Comparison of ENCODE assay signal across 12 cellular contexts in the genomic region with DNA sequence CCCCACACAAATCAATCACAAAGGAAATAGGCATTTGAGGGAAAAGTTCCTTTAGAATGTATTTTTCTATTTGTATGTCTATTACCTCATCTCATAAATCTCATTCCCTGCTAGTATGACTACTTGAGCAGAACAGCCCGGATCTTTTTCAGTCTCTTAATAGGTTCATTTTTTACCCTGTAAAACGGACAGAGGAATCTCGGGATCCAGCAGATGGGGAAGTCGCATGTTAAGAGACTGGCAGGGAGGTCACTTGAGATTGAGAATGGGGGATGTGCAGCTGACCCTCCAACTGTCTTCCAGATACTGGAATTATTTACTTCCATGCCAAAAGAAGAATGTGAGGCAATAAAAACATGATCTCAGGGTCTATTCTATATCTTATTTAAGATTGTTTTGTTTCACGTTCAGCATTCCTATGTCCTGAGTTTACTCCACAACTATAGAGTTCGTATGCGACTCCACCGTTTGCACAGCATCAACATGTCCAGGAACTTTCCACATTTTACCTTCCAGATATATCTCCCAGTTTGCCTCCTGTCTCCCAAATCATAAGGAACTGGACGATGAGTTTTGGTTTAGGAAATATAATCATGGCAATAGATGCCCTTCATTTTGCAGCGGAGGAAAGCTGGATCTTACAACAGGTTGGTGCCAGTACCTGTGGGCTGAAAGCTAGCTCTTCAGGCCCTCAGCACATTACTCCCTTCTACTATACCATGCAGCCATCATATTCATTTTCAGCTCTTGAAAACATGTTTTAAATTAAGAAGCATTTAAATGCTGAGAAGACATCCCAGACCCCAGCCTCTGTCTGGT.
DNase-seq lines count a peak whose midpoint lies in the region; ATAC-seq and TF ChIP-seq lines count a peak whose summit lies in the region.
"Had no signal": no experiment of that assay in that cellular context is flagged by ENCODE, and none has a peak within 500 bp of the region (broad histone marks: within the 10 kb centered on the region; RNA-seq: fewer than 3 reads in every experiment).

No MANE protein-coding gene starts in this region.

- peaks cover 0 to 21% (median 16%) of the 10 kb centered on the region in 5 donors for H3K36me3 Mint-ChIP-seq in naive thymus-derived CD4-positive, alpha-beta T cell

- POLR2A ChIA-PET in naive thymus-derived CD4-positive, alpha-beta T cell (lab: Charles Lee) = no interaction called here

- H3K27ac ChIP-seq in left ventricle myocardium inferior (replicated peaks) = peak overlapping the region; percentile 78
- no peak overlapping the region for H3K27ac ChIP-seq in naive thymus-derived CD4-positive, alpha-beta T cell (ENCODE audit: low read depth, low read length)

- H3K27ac Mint-ChIP-seq in naive thymus-derived CD4-positive, alpha-beta T cell = peak overlapping the region in 8 of 9 donors; percentile 18 to 82 (median 54)

- H3K36me3 ChIP-seq in left ventricle myocardium inferior = no peaks in the 10 kb centered on the region
- no peaks in the 10 kb centered on the region for H3K36me3 ChIP-seq in naive thymus-derived CD4-positive, alpha-beta T cell (ENCODE audit: control insufficient read depth in 2 of 3, insufficient read depth in 3 of 3, low read length in 3 of 3)

- DNase-seq in left ventricle myocardium inferior (no peak), Right ventricle myocardium superior (no peak), cardiac fibroblast (ENCODE audit: low read depth in 2 of 2) (peak; percentile 61 to 62), NCI-H774 (lab: John Stamatoyannopoulos, UW) (no peak), dermis blood vessel endothelial cell (no peak)
- DNase-seq in naive thymus-derived CD4-positive, alpha-beta T cell = no peak
- DNase-seq: AML-193, GF-D8, Kasumi-1, NCI-H2029 treated with DMSO at 0.1 percent for 48 hours had no signal

- H3K9me3 Mint-ChIP-seq in naive thymus-derived CD4-positive, alpha-beta T cell = no peaks in the 10 kb centered on the region

- TF ChIP-seq CTCF in left ventricle myocardium inferior (IDR thresholded peaks at IDR 0.05; ENCODE audit: borderline replicate concordance) (no peak), cardiac fibroblast (IDR thresholded peaks at IDR 0.05; ENCODE audit: low read depth, low read length) (no peak)

- no peaks in the 10 kb centered on the region for H3K9me3 ChIP-seq in left ventricle myocardium inferior (replicated peaks)
- H3K9me3 ChIP-seq in naive thymus-derived CD4-positive, alpha-beta T cell (ENCODE audit: control insufficient read depth in 2 of 3, low read length in 3 of 3) = no peaks in the 10 kb centered on the region

- CTCF ChIA-PET in naive thymus-derived CD4-positive, alpha-beta T cell (lab: Charles Lee) = no interaction called here

- ATAC-seq in Right ventricle myocardium superior (ENCODE audit: poor library complexity) (no peak), HG03280 (IDR thresholded peaks at IDR 0.05; ENCODE audit: unreplicated experiment) (no peak), GM21576 (IDR thresholded peaks at IDR 0.05; ENCODE audit: unreplicated experiment) (no peak)
- ATAC-seq in naive thymus-derived CD4-positive, alpha-beta T cell = no peak

- H3K4me3 ChIP-seq in left ventricle myocardium inferior = no peak overlapping the region
- H3K4me3 ChIP-seq in cardiac fibroblast (replicated peaks in 1 of 2; ENCODE audit: low read depth in 2 of 2, low read length in 2 of 2) = no peak overlapping the region
- H3K4me3 ChIP-seq in naive thymus-derived CD4-positive, alpha-beta T cell (ENCODE audit: low read length) = no peak overlapping the region

- peaks cover 26 to 93% (median 80%) of the 10 kb centered on the region in 7 donors for H3K4me1 Mint-ChIP-seq in naive thymus-derived CD4-positive, alpha-beta T cell

- H3K27me3 ChIP-seq in left ventricle myocardium inferior (ENCODE audit: low read depth) = no peaks in the 10 kb centered on the region
- H3K27me3 ChIP-seq in naive thymus-derived CD4-positive, alpha-beta T cell (ENCODE audit: control insufficient read depth in 2 of 2, insufficient read depth in 2 of 2, low read length in 2 of 2) = no peaks in the 10 kb centered on the region

- intact Hi-C loops in left ventricle myocardium inferior (cut with micrococcal nuclease) (no loop called here), Right ventricle myocardium superior (cut with DNase I) (no loop called here)
- intact Hi-C loops in naive thymus-derived CD4-positive, alpha-beta T cell (cut with micrococcal nuclease) = no loop called here

- no peak overlapping the region for H3K4me3 Mint-ChIP-seq in naive thymus-derived CD4-positive, alpha-beta T cell

- H3K4me1 ChIP-seq in left ventricle myocardium inferior = peaks cover 62% of the 10 kb centered on the region
- peaks cover 10 to 32% of the 10 kb centered on the region in 2 donors for H3K4me1 ChIP-seq in naive thymus-derived CD4-positive, alpha-beta T cell (ENCODE audit: control insufficient read depth in 2 of 2, insufficient read depth in 2 of 2, low read length in 2 of 2)

- H3K27me3 Mint-ChIP-seq in naive thymus-derived CD4-positive, alpha-beta T cell = no peaks in the 10 kb centered on the region

Comparison
In these comparisons a context has a peak if more than half of its experiments do, and no peak if none do; other contexts are left out.
1. DNase-seq: peak in cardiac fibroblast (2 of 2); none in left ventricle myocardium inferior (single experiment), Right ventricle myocardium superior (single experiment), naive thymus-derived CD4-positive, alpha-beta T cell (0 of 9), NCI-H774 (single experiment) and dermis blood vessel endothelial cell (single experiment).